ENCODE assay signal across 20 cellular contexts in genomic region chr13:92767468-92767867, GRCh38.
"Had no signal": no experiment of that assay in that cellular context is flagged by ENCODE, and none has a peak within 500 bp of the region (broad histone marks: within the 10 kb centered on the region; RNA-seq: fewer than 3 reads in every experiment).

No MANE protein-coding gene starts in this region.

- H3K4me1 ChIP-seq: adrenal gland, gastrocnemius medialis, heart right ventricle, spleen, upper lobe of left lung had no signal

- H3K4me1 Mint-ChIP-seq: activated B cell treated with CpG ODN at 0.5 μM for 24 hours; activated CD4-positive, alpha-beta T cell treated with anti-CD3 and anti-CD28 coated beads, Interleukin-2, amount 10 ng/mL, durations not matched to agents 7 days and 5 days; activated T-helper 17 cell treated with anti-CD3 and anti-CD28 coated beads, Interleukin-2, amount 50 U/mL, for 72 hours had no signal

- H3K36me3 ChIP-seq: adrenal gland, gastrocnemius medialis, heart right ventricle, spleen, upper lobe of left lung had no signal

- ATAC-seq: activated T-helper 17 cell treated with anti-CD3 and anti-CD28 coated beads, Interleukin-2, amount 50 U/mL, for 72 hours; gastrocnemius medialis; heart right ventricle; natural killer cell treated with Interleukin-12 subunit alpha and Interleukin-12 subunit beta and Interleukin-15 and Interleukin-18, amount 100 ng/mL, for 72 hours; right cardiac atrium had no signal

- H3K4me3 ChIP-seq: adrenal gland, coronary artery, gastrocnemius medialis, heart right ventricle, upper lobe of left lung had no signal

- DNase-seq: activated B cell treated with CpG ODN at 0.5 μM for 24 hours; activated CD4-positive, alpha-beta T cell treated with anti-CD3 and anti-CD28 coated beads, Interleukin-2, amount 10 ng/mL, durations not matched to agents 7 days and 5 days; activated CD8-positive, alpha-beta memory T cell treated with anti-CD3 and anti-CD28 coated beads for 24 hours; activated naive CD4-positive, alpha-beta T cell treated with anti-CD3 and anti-CD28 coated beads, Interleukin-2, amount 50 U/mL, for 16 hours; activated T-cell treated with anti-CD3 and anti-CD28 coated beads for 4 hours; adrenal gland; caudate nucleus; effector CD8-positive, alpha-beta T cell; gastrocnemius medialis; heart right ventricle; nucleus accumbens; right cardiac atrium; spleen; stimulated activated CD4-positive, alpha-beta T cell treated with anti-CD3 and anti-CD28 coated beads, Interleukin-1b, Interleukin-23, amount 100 ng/mL, for 48 hours; stimulated activated naive CD4-positive, alpha-beta T cell had no signal

- H3K27ac ChIP-seq: adrenal gland, coronary artery, gastrocnemius medialis, heart right ventricle, upper lobe of left lung had no signal

- H3K27me3 ChIP-seq: adrenal gland, gastrocnemius medialis, heart right ventricle, spleen, upper lobe of left lung had no signal

- H3K4me3 Mint-ChIP-seq: activated B cell treated with CpG ODN at 0.5 μM for 24 hours; activated CD4-positive, alpha-beta T cell treated with anti-CD3 and anti-CD28 coated beads, Interleukin-2, amount 10 ng/mL, durations not matched to agents 7 days and 5 days; activated T-helper 17 cell treated with anti-CD3 and anti-CD28 coated beads, Interleukin-2, amount 50 U/mL, for 72 hours; natural killer cell treated with Interleukin-12 subunit alpha and Interleukin-12 subunit beta and Interleukin-15 and Interleukin-18, amount 100 ng/mL, for 72 hours had no signal

- H3K27ac Mint-ChIP-seq: activated B cell treated with CpG ODN at 0.5 μM for 24 hours; activated CD4-positive, alpha-beta T cell treated with anti-CD3 and anti-CD28 coated beads, Interleukin-2, amount 10 ng/mL, durations not matched to agents 7 days and 5 days; activated T-helper 17 cell treated with anti-CD3 and anti-CD28 coated beads, Interleukin-2, amount 50 U/mL, for 72 hours; natural killer cell treated with Interleukin-12 subunit alpha and Interleukin-12 subunit beta and Interleukin-15 and Interleukin-18, amount 100 ng/mL, for 72 hours; progenitor cell of endocrine pancreas had no signal

- H3K27me3 Mint-ChIP-seq: activated B cell treated with CpG ODN at 0.5 μM for 24 hours; activated CD4-positive, alpha-beta T cell treated with anti-CD3 and anti-CD28 coated beads, Interleukin-2, amount 10 ng/mL, durations not matched to agents 7 days and 5 days; activated T-helper 17 cell treated with anti-CD3 and anti-CD28 coated beads, Interleukin-2, amount 50 U/mL, for 72 hours; natural killer cell treated with Interleukin-12 subunit alpha and Interleukin-12 subunit beta and Interleukin-15 and Interleukin-18, amount 100 ng/mL, for 72 hours had no signal

- H3K9me3 ChIP-seq: adrenal gland, gastrocnemius medialis, upper lobe of left lung had no signal
